Comparison of ENCODE assay signal across 17 cellular contexts in the genomic region with DNA sequence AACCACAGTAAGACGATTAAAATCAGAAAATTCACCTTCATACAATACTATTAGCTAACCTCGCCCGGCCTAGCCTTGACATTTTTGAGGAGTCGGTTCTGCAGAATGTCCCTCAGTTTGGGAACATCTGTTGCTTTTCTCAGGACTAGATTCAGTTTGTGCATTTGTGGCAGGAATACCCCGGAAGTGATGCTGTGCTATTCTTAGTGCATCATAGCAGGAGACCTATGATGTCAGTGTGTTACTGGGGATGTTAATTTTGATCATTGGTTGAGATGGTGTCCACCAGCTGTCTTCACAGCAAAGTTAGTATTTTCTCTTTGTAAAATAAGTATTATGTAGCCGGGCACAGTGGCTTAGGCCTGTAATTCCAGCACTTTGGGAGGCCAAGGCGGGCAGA. TPM values are rescaled to one million over a fixed set of nuclear protein-coding genes. Genes with fewer than 3 reads are reported as not detected.
DNase-seq lines count a peak whose midpoint lies in the region; ATAC-seq and TF ChIP-seq lines count a peak whose summit lies in the region.
"Had no signal": no experiment of that assay in that cellular context is flagged by ENCODE, and none has a peak within 500 bp of the region (broad histone marks: within the 10 kb centered on the region; RNA-seq: fewer than 3 reads in every experiment).

No MANE protein-coding gene starts in this region.

- H3K9me3 Mint-ChIP-seq in WTC11 = no peaks in the 10 kb centered on the region
- no peaks in the 10 kb centered on the region for H3K9me3 Mint-ChIP-seq in GM23338
- H3K9me3 Mint-ChIP-seq: IgD-negative memory B cell had no signal

- H3K79me2 ChIP-seq in GM23338 (replicated peaks; ENCODE audit: insufficient read depth) = no peaks in the 10 kb centered on the region

- H3K4me3 ChIP-seq in HEK293 (ENCODE audit: low read depth, low read length) (no peak overlapping the region), subcutaneous abdominal adipose tissue (ENCODE audit: low read depth in 1 of 5, low read length in 5 of 5) (no peak overlapping the region), GM23338 (no peak overlapping the region)

- no peaks in the 10 kb centered on the region for H4K20me1 ChIP-seq in GM23338 (replicated peaks; ENCODE audit: insufficient read depth)

- H3K27me3 ChIP-seq in subcutaneous abdominal adipose tissue (ENCODE audit: control insufficient read depth in 5 of 5, insufficient read depth in 4 of 5, low read length in 5 of 5) = no peaks in the 10 kb centered on the region
- no peaks in the 10 kb centered on the region for H3K27me3 ChIP-seq in foreskin keratinocyte
- no peaks in the 10 kb centered on the region for H3K27me3 ChIP-seq in GM23338 (ENCODE audit: insufficient read depth)

- TF ChIP-seq CTCF in HEK293 (tag by site-specific recombination; IDR thresholded peaks at IDR 0.05) (no peak), WTC11 (IDR thresholded peaks at IDR 0.05) (no peak), foreskin keratinocyte (conservative IDR thresholded peaks at IDR 0.05) (no peak), GM23338 (conservative IDR thresholded peaks at IDR 0.05; ENCODE audit: low read depth in 2 of 2) (no peak)

- ATAC-seq in WTC11 = no peak
- no peak for ATAC-seq in foreskin keratinocyte
- no peak for ATAC-seq in GM23338

- H3K4me1 Mint-ChIP-seq in WTC11 (peaks cover 8% of the 10 kb centered on the region), GM23338 (peaks cover 3% of the 10 kb centered on the region; the same call in 1 of the 3 replicates)
- H3K4me1 Mint-ChIP-seq: B cell, IgD-negative memory B cell had no signal

- H3K36me3 Mint-ChIP-seq in WTC11 (no peaks in the 10 kb centered on the region), GM23338 (ENCODE audit: low read depth) (no peaks in the 10 kb centered on the region)
- H3K36me3 Mint-ChIP-seq: CD4-positive, alpha-beta memory T cell; IgD-negative memory B cell had no signal

- H3K9me2 ChIP-seq in GM23338 (ENCODE audit: insufficient read depth) = no peaks in the 10 kb centered on the region

- CTCF ChIA-PET in HEK293 (lab: Yijun Ruan, JAX) (interaction anchor here (0.8 kb wide), 1 partner anchor 16 kb away, joined by 3 read pairs; no protein-coding TSS in a partner anchor), WTC11 (lab: Charles Lee) (interaction anchor here (0.6 to 1.0 kb wide), 2 partner anchors 92 to 126 kb away, joined by 3 to 5 read pairs; no protein-coding TSS in a partner anchor)

- H3K27ac ChIP-seq in HEK293 (ENCODE audit: extremely low read depth, low read depth, low read length) (no peak overlapping the region), subcutaneous abdominal adipose tissue (ENCODE audit: low read depth, low read length) (peak overlapping the region; percentile 28), foreskin keratinocyte (no peak overlapping the region), GM23338 (ENCODE audit: low read depth) (no peak overlapping the region)
- H3K27ac ChIP-seq: C4-2B had no signal

- H2AFZ ChIP-seq in GM23338 = no peak overlapping the region

- POLR2A ChIA-PET in HEK293 (lab: Yijun Ruan, JAX) (no interaction called here), WTC11 (lab: Charles Lee) (interaction anchor here (0.6 kb wide), 1 partner anchor 31 kb away, joined by 7 read pairs; no protein-coding TSS in a partner anchor)

- no peaks in the 10 kb centered on the region for H3K9me3 ChIP-seq in HEK293 (ENCODE audit: control insufficient read depth, insufficient read depth, low read depth, low read length)
- H3K9me3 ChIP-seq in subcutaneous abdominal adipose tissue (ENCODE audit: control insufficient read depth in 5 of 5, low read length in 5 of 5) = no peaks in the 10 kb centered on the region

- H3K4me2 ChIP-seq in GM23338 = no peak overlapping the region

- H3K36me3 ChIP-seq in HEK293 (ENCODE audit: control insufficient read depth in 2 of 2, insufficient read depth in 1 of 2, low read length in 2 of 2) (no peaks in the 10 kb centered on the region), subcutaneous abdominal adipose tissue (ENCODE audit: control insufficient read depth in 5 of 5, insufficient read depth in 5 of 5, low read length in 5 of 5) (no peaks in the 10 kb centered on the region), GM23338 (ENCODE audit: insufficient read depth) (no peaks in the 10 kb centered on the region)

- no peak for DNase-seq in WTC11 (ENCODE audit: low spot score)
- peak; percentile 39 for DNase-seq in mesenteric fat pad (ENCODE audit: low spot score)
- no peak for DNase-seq in stimulated activated CD4-positive, alpha-beta T cell treated with anti-CD3 and anti-CD28 coated beads, Interleukin-1b, Interleukin-23, amount 100 ng/mL, for 48 hours
- no peak for DNase-seq in foreskin keratinocyte
- no peak for DNase-seq in GM23338 (ENCODE audit: low spot score)
- no peak for DNase-seq in D341Med (ENCODE audit: low spot score)
- DNase-seq: ACHN; CD4-positive, alpha-beta memory T cell; DMS153; DMS79 treated with DMSO at 0.1 percent for 48 hours; EL; H7 had no signal

- H3F3A ChIP-seq in GM23338 (replicated peaks; ENCODE audit: low read depth) = no peaks in the 10 kb centered on the region

- no peak overlapping the region for H3K9ac ChIP-seq in subcutaneous abdominal adipose tissue (ENCODE audit: low read length in 5 of 5)

- H3K4me3 Mint-ChIP-seq in WTC11 (no peak overlapping the region), GM23338 (no peak overlapping the region)
- H3K4me3 Mint-ChIP-seq: B cell; CD4-positive, alpha-beta memory T cell; IgD-negative memory B cell had no signal

- H3K27ac Mint-ChIP-seq in WTC11 (0 out of 2 replicates have a peak overlapping the region, but pooled peaks have one; percentile 17), GM23338 (no peak overlapping the region)
- H3K27ac Mint-ChIP-seq: B cell; CD4-positive, alpha-beta memory T cell; IgD-negative memory B cell had no signal

- H3K27me3 Mint-ChIP-seq in WTC11 (ENCODE audit: low read depth) (no peaks in the 10 kb centered on the region), GM23338 (ENCODE audit: insufficient read depth, low read depth, poor library complexity) (peaks cover 3% of the 10 kb centered on the region)
- H3K27me3 Mint-ChIP-seq: B cell; CD4-positive, alpha-beta memory T cell; IgD-negative memory B cell had no signal

- H3K4me1 ChIP-seq in HEK293 (ENCODE audit: control insufficient read depth, insufficient read depth, low read length) (no peaks in the 10 kb centered on the region), subcutaneous abdominal adipose tissue (ENCODE audit: control insufficient read depth in 5 of 5, insufficient read depth in 5 of 5, low read length in 5 of 5) (peaks cover 2 to 25% (median 6%) of the 10 kb centered on the region in 5 donors), foreskin keratinocyte (no peaks in the 10 kb centered on the region), GM23338 (ENCODE audit: insufficient read depth) (peaks cover 3% of the 10 kb centered on the region; the same call in 1 of the 2 replicates)

TF ChIP-seq in HEK293, 187 proteins besides CTCF, POLR2A, EP300 and RAD21 (continues in another document):
- no peak for TF ChIP-seq ZSCAN23 (tag by site-specific recombination; IDR thresholded peaks at IDR 0.05)

TF ChIP-seq in WTC11, 78 proteins besides CTCF, POLR2A, EP300 and RAD21:
- no peak for TF ChIP-seq GRHL2 (CRISPR knock-in tag; IDR thresholded peaks at IDR 0.05; ENCODE audit: insufficient replicate concordance, severe bottlenecking)
- no peak for TF ChIP-seq GABPB1 (CRISPR knock-in tag; IDR thresholded peaks at IDR 0.05)
- no peak for TF ChIP-seq ETV6 (CRISPR knock-in tag; IDR thresholded peaks at IDR 0.05)
- TF ChIP-seq TEAD1 (CRISPR knock-in tag; IDR thresholded peaks at IDR 0.05) = no peak
- TF ChIP-seq, protein P1, sequence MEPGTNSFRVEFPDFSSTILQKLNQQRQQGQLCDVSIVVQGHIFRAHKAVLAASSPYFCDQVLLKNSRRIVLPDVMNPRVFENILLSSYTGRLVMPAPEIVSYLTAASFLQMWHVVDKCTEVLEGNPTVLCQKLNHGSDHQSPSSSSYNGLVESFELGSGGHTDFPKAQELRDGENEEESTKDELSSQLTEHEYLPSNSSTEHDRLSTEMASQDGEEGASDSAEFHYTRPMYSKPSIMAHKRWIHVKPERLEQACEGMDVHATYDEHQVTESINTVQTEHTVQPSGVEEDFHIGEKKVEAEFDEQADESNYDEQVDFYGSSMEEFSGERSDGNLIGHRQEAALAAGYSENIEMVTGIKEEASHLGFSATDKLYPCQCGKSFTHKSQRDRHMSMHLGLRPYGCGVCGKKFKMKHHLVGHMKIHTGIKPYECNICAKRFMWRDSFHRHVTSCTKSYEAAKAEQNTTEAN (CRISPR knock-in tag; IDR thresholded peaks at IDR 0.05) = no peak
- TF ChIP-seq ZNF416 (CRISPR knock-in tag; IDR thresholded peaks at IDR 0.05) = no peak

TF ChIP-seq in GM23338, 12 proteins besides CTCF, POLR2A, EP300 and RAD21 (continues in another document):
- TF ChIP-seq NANOG (IDR thresholded peaks at IDR 0.05; ENCODE audit: borderline replicate concordance) (no peak), STAT1 (IDR thresholded peaks at IDR 0.05; ENCODE audit: unreplicated experiment) (no peak), ZNF331 (CRISPR knock-in tag; IDR thresholded peaks at IDR 0.05; ENCODE audit: low read depth) (no peak), JUNB (IDR thresholded peaks at IDR 0.05; ENCODE audit: unreplicated experiment) (no peak)

RNA-seq across cellular contexts. Expression of a gene that starts 21.5 kb away (rescaled TPM):
- total RNA-seq in WTC11 (2021) (46.5 to 49.1 TPM (median 47.4 TPM) in 3 replicates), mesenteric fat pad (68.8 TPM), foreskin keratinocyte (25.5 and 30.2 TPM in 2 replicates)
- polyA plus RNA-seq in foreskin keratinocyte (2.1 and 2.3 TPM in 2 replicates), GM23338 (2016; fragmentation: Nextera tagmentation; extraction: Ambion mirVana) (27.7 and 38.9 TPM in 2 replicates)
- 38.8 and 62.0 TPM in 2 replicates for total RNA-seq in GM23338 (2014; rRNA removed; shearing (Covaris generic))
